ENCODE assay signal across 14 cellular contexts in genomic region chr1:167681024-167681423, GRCh38. TPM values are rescaled to one million over a fixed set of nuclear protein-coding genes. Genes with fewer than 3 reads are reported as not detected.
DNase-seq lines count a peak whose midpoint lies in the region; ATAC-seq and TF ChIP-seq lines count a peak whose summit lies in the region.
"Had no signal": no experiment of that assay in that cellular context is flagged by ENCODE, and none has a peak within 500 bp of the region (broad histone marks: within the 10 kb centered on the region; RNA-seq: fewer than 3 reads in every experiment).

No MANE protein-coding gene starts in this region.

- no peak for TF ChIP-seq CTCF in left ventricle myocardium inferior (IDR thresholded peaks at IDR 0.05; ENCODE audit: borderline replicate concordance)

- peak; percentile 23 for ATAC-seq in HG03432 (IDR thresholded peaks at IDR 0.05; ENCODE audit: unreplicated experiment)
- ATAC-seq in right cardiac atrium = no peak
- no peak for ATAC-seq in HG02623 (IDR thresholded peaks at IDR 0.05; ENCODE audit: unreplicated experiment)

- H3K27ac ChIP-seq in left ventricle myocardium inferior (replicated peaks) = peak overlapping the region; percentile 93
- H3K27ac ChIP-seq in right cardiac atrium (ENCODE audit: low read length) = peak overlapping the region; percentile 95
- H3K27ac ChIP-seq: ascending aorta, colonic mucosa had no signal

- WGBS in right cardiac atrium = 40% methylated on average over 3 of the region's 3 CpGs

- H3K9me3 ChIP-seq in left ventricle myocardium inferior (replicated peaks) = no peaks in the 10 kb centered on the region
- no peaks in the 10 kb centered on the region for H3K9me3 ChIP-seq in right cardiac atrium (ENCODE audit: control insufficient read depth, low read length)
- H3K9me3 ChIP-seq: ascending aorta, colonic mucosa had no signal

- peaks cover 99% of the 10 kb centered on the region for H3K4me1 ChIP-seq in left ventricle myocardium inferior
- H3K4me1 ChIP-seq in right cardiac atrium (ENCODE audit: control insufficient read depth, insufficient read depth, low read length) = peaks cover 35% of the 10 kb centered on the region
- H3K4me1 ChIP-seq: colonic mucosa had no signal

- H3K27me3 ChIP-seq in left ventricle myocardium inferior (ENCODE audit: low read depth) (no peaks in the 10 kb centered on the region), right cardiac atrium (ENCODE audit: control insufficient read depth, insufficient read depth) (no peaks in the 10 kb centered on the region)
- H3K27me3 ChIP-seq: ascending aorta, colonic mucosa had no signal

- H3K36me3 ChIP-seq in left ventricle myocardium inferior = no peaks in the 10 kb centered on the region
- H3K36me3 ChIP-seq: ascending aorta, colonic mucosa had no signal

- DNase-seq in left ventricle myocardium inferior (no peak), cardiac septum (ENCODE audit: low spot score) (no peak), right cardiac atrium (no peak), NCI-H2081 treated with DMSO at 0.1 percent for 48 hours (lab: John Stamatoyannopoulos, UW) (no peak)
- DNase-seq in NK-92 treated with Interleukin-12 subunit alpha and Interleukin-12 subunit beta, amount 100 ng/mL, for 24 hours (lab: John Stamatoyannopoulos, UW) = no peak
- DNase-seq: activated CD4-positive, alpha-beta memory T cell treated with anti-CD3 and anti-CD28 coated beads for 36 hours; colonic mucosa; DMS79 treated with DMSO at 0.1 percent for 48 hours; foreskin melanocyte; NCI-H187 treated with DMSO at 0.1 percent for 48 hours; SW 1271 had no signal

- peak overlapping the region; percentile 28 for H3K4me3 ChIP-seq in left ventricle myocardium inferior
- no peak overlapping the region for H3K4me3 ChIP-seq in right cardiac atrium (ENCODE audit: low read length)
- H3K4me3 ChIP-seq: ascending aorta, colonic mucosa had no signal

- intact Hi-C loops in left ventricle myocardium inferior (cut with micrococcal nuclease) = no loop called here
- intact Hi-C loops in cardiac septum (cut with DNase I) = no loop called here
- intact Hi-C loops in right cardiac atrium (cut with DNase I) = loop anchor here in 3 of 4 donors (5.0 to 10.0 kb wide), 2 partner anchors 46 to 49 kb away; partner anchors contain the start of gene RCSD1 (in 3 of the 3)

RNA-seq across cellular contexts. Expression of gene MPZL1, which starts 40.8 kb away (rescaled TPM):
- total RNA-seq in left ventricle myocardium inferior = 28.9 TPM
- total RNA-seq in cardiac septum = 35.7 TPM
- 10 to 100 TPM; 36.3 to 73.7 (median 61.1) TPM for total RNA-seq in right cardiac atrium
- polyA plus RNA-seq in right cardiac atrium = 20.4 TPM

RNA-seq across cellular contexts. Expression of gene RCSD1, which starts 51.0 kb away (rescaled TPM):
- total RNA-seq in left ventricle myocardium inferior = 42.7 TPM
- total RNA-seq in cardiac septum = 32.7 TPM
- total RNA-seq in right cardiac atrium = 10 to 100 TPM; 53.4 to 61.5 (median 58.2) TPM
- polyA plus RNA-seq in right cardiac atrium = 27.1 TPM

Comparison
In these comparisons a context has a peak if more than half of its experiments do, and no peak if none do; other contexts are left out.
1. intact Hi-C loops: an anchor here in right cardiac atrium (5.0 to 10.0 kb wide); none called in left ventricle myocardium inferior and cardiac septum.